Comparison of ENCODE assay signal across 25 cellular contexts in the genomic region with DNA sequence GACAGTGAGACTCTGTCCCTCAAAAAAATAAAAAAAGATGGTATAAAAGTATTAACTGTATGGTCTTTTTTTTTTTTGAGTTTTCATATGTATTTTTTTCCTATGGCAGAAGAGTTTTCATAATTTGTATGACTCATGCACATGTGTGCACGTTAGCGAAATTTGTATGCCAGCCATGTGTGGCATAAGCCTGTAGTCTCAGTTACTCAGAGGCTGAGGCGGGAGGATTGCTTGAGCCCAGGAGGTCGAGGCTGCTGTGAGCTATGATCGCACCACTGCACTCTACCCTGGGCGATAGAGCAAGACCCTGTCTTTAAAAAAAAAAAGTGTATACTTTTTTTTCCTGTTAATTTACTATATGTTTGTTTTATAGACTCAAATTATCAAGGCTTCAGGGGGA.
DNase-seq lines count a peak whose midpoint lies in the region; ATAC-seq and TF ChIP-seq lines count a peak whose summit lies in the region.
"Had no signal": no experiment of that assay in that cellular context is flagged by ENCODE, and none has a peak within 500 bp of the region (broad histone marks: within the 10 kb centered on the region; RNA-seq: fewer than 3 reads in every experiment).

No MANE protein-coding gene starts in this region.

- no peak overlapping the region for H3K27ac Mint-ChIP-seq in stimulated activated naive CD8-positive, alpha-beta T cell treated with anti-CD3 and anti-CD28 coated beads, Interleukin-15, amount 100 ng/mL, for 72 hours
- H3K27ac Mint-ChIP-seq: activated CD4-positive, alpha-beta memory T cell treated with anti-CD3 and anti-CD28 coated beads, Interleukin-2, amount 10 ng/mL, durations not matched to agents 7 days and 5 days; IgD-negative memory B cell had no signal

- intact Hi-C loops in esophagus muscularis mucosa (cut with DNase I): no loop called here

- TF ChIP-seq CTCF in Peyer's patch (IDR thresholded peaks at IDR 0.05): no peak
- no peak for TF ChIP-seq CTCF in epithelial cell of esophagus (IDR thresholded peaks at IDR 0.05; ENCODE audit: insufficient read depth, low read depth, low read length, missing control alignments)
- no peak for TF ChIP-seq CTCF in suprapubic skin (IDR thresholded peaks at IDR 0.05)
- TF ChIP-seq CTCF in esophagus muscularis mucosa (IDR thresholded peaks at IDR 0.05): no peak
- no peak for TF ChIP-seq CTCF in coronary artery (IDR thresholded peaks at IDR 0.05)

- TF ChIP-seq EP300 in suprapubic skin (IDR thresholded peaks at IDR 0.05) (no peak), esophagus muscularis mucosa (IDR thresholded peaks at IDR 0.05) (no peak)

- H3K27ac ChIP-seq in Peyer's patch (no peak overlapping the region), suprapubic skin (no peak overlapping the region), esophagus muscularis mucosa (replicated peaks in 1 of 4) (no peak overlapping the region), coronary artery (no peak overlapping the region)
- H3K27ac ChIP-seq: brain microvascular endothelial cell, colonic mucosa, psoas muscle, stomach, upper lobe of left lung had no signal

- TF ChIP-seq POLR2A in Peyer's patch (IDR thresholded peaks at IDR 0.05) (no peak), suprapubic skin (IDR thresholded peaks at IDR 0.05) (no peak), esophagus muscularis mucosa (IDR thresholded peaks at IDR 0.05; ENCODE audit: low read depth) (no peak)

- H3K27me3 ChIP-seq in Peyer's patch: no peaks in the 10 kb centered on the region
- no peaks in the 10 kb centered on the region for H3K27me3 ChIP-seq in suprapubic skin
- H3K27me3 ChIP-seq in esophagus muscularis mucosa: no peaks in the 10 kb centered on the region
- H3K27me3 ChIP-seq: brain microvascular endothelial cell, colonic mucosa, hepatocyte, stomach, upper lobe of left lung had no signal

- no peaks in the 10 kb centered on the region for H3K27me3 Mint-ChIP-seq in stimulated activated naive CD8-positive, alpha-beta T cell treated with anti-CD3 and anti-CD28 coated beads, Interleukin-15, amount 100 ng/mL, for 72 hours
- H3K27me3 Mint-ChIP-seq: activated CD4-positive, alpha-beta memory T cell treated with anti-CD3 and anti-CD28 coated beads, Interleukin-2, amount 10 ng/mL, durations not matched to agents 7 days and 5 days; activated naive CD8-positive, alpha-beta T cell treated with anti-CD3 and anti-CD28 coated beads, Interleukin-2, amount 50 U/mL, for 24 hours; IgD-negative memory B cell had no signal

- no peak for DNase-seq in stimulated activated naive CD8-positive, alpha-beta T cell treated with anti-CD3 and anti-CD28 coated beads, Interleukin-15, Interleukin-2, amounts not matched to agents 100 U/mL and 50 U/mL, for 24 hours
- DNase-seq in stimulated activated naive CD8-positive, alpha-beta T cell treated with anti-CD3 and anti-CD28 coated beads, Interleukin-15, amount 100 ng/mL, for 72 hours: no peak
- DNase-seq in Peyer's patch: peak in 2 of 3 donors; percentile 1 to 23
- peak; percentile 48 for DNase-seq in epithelial cell of esophagus (ENCODE audit: low read depth)
- DNase-seq in suprapubic skin (ENCODE audit: low spot score in 2 of 2): peak; percentile 9 to 65
- no peak for DNase-seq in esophagus muscularis mucosa (ENCODE audit: extremely low spot score)
- no peak for DNase-seq in coronary artery (ENCODE audit: low spot score)
- no peak for DNase-seq in activated effector memory CD4-positive, alpha-beta T cell treated with anti-CD3 and anti-CD28 coated beads, Interleukin-2, amount 50 U/mL, for 16 hours
- DNase-seq: activated CD4-positive, alpha-beta memory T cell treated with anti-CD3 and anti-CD28 coated beads, Interleukin-2, amount 10 ng/mL, durations not matched to agents 7 days and 5 days; activated naive CD8-positive, alpha-beta T cell treated with anti-CD3 and anti-CD28 coated beads, Interleukin-2, amount 50 U/mL, for 24 hours; activated T-cell treated with anti-CD3 and anti-CD28 coated beads, Interleukin-2, amount 50 U/mL, for 4 hours; brain microvascular endothelial cell; colonic mucosa; MM.1S; NCI-H1694; NCI-H69; psoas muscle; SHP77; small intestine; stimulated activated CD4-positive, alpha-beta T cell treated with anti-CD3 and anti-CD28 coated beads, Interleukin-4, amount 100 ng/mL, for 1 hour; stomach; T-helper 1 cell; upper lobe of left lung had no signal

- peaks cover 34% of the 10 kb centered on the region for H3K4me1 Mint-ChIP-seq in stimulated activated naive CD8-positive, alpha-beta T cell treated with anti-CD3 and anti-CD28 coated beads, Interleukin-15, amount 100 ng/mL, for 72 hours

- WGBS in suprapubic skin: 66% methylated on average over 6 of the region's 6 CpGs
- 80% methylated on average over 6 of the region's 6 CpGs for WGBS in esophagus muscularis mucosa

- peak; percentile 57 for ATAC-seq in stimulated activated naive CD8-positive, alpha-beta T cell treated with anti-CD3 and anti-CD28 coated beads, Interleukin-15, Interleukin-2, amounts not matched to agents 100 U/mL and 50 U/mL, for 24 hours
- ATAC-seq in stimulated activated naive CD8-positive, alpha-beta T cell treated with anti-CD3 and anti-CD28 coated beads, Interleukin-15, amount 100 ng/mL, for 72 hours: no peak
- ATAC-seq: activated naive CD8-positive, alpha-beta T cell treated with anti-CD3 and anti-CD28 coated beads, Interleukin-2, amount 50 U/mL, for 24 hours; psoas muscle had no signal

- H3K4me3 Mint-ChIP-seq in stimulated activated naive CD8-positive, alpha-beta T cell treated with anti-CD3 and anti-CD28 coated beads, Interleukin-15, amount 100 ng/mL, for 72 hours: no peak overlapping the region
- H3K4me3 Mint-ChIP-seq: activated CD4-positive, alpha-beta memory T cell treated with anti-CD3 and anti-CD28 coated beads, Interleukin-2, amount 10 ng/mL, durations not matched to agents 7 days and 5 days; activated naive CD8-positive, alpha-beta T cell treated with anti-CD3 and anti-CD28 coated beads, Interleukin-2, amount 50 U/mL, for 24 hours; activated T-cell treated with anti-CD3 and anti-CD28 coated beads, Interleukin-2, amount 50 U/mL, for 4 hours; IgD-negative memory B cell had no signal

- H3K9me3 Mint-ChIP-seq in stimulated activated naive CD8-positive, alpha-beta T cell treated with anti-CD3 and anti-CD28 coated beads, Interleukin-15, amount 100 ng/mL, for 72 hours: no peaks in the 10 kb centered on the region
- H3K9me3 Mint-ChIP-seq: activated naive CD8-positive, alpha-beta T cell treated with anti-CD3 and anti-CD28 coated beads, Interleukin-2, amount 50 U/mL, for 24 hours; activated T-cell treated with anti-CD3 and anti-CD28 coated beads, Interleukin-2, amount 50 U/mL, for 4 hours; IgD-negative memory B cell had no signal

- H3K9me3 ChIP-seq in Peyer's patch: no peaks in the 10 kb centered on the region
- H3K9me3 ChIP-seq in suprapubic skin: no peaks in the 10 kb centered on the region
- no peaks in the 10 kb centered on the region for H3K9me3 ChIP-seq in esophagus muscularis mucosa
- H3K9me3 ChIP-seq: colonic mucosa, psoas muscle, stomach, upper lobe of left lung had no signal

- H3K36me3 ChIP-seq in Peyer's patch (no peaks in the 10 kb centered on the region), suprapubic skin (no peaks in the 10 kb centered on the region), esophagus muscularis mucosa (no peaks in the 10 kb centered on the region)
- H3K36me3 ChIP-seq: brain microvascular endothelial cell, colonic mucosa, stomach, upper lobe of left lung had no signal

- peaks cover 0 to 7% (median 0%) of the 10 kb centered on the region in 4 donors for H3K4me1 ChIP-seq in Peyer's patch
- peaks cover 12% of the 10 kb centered on the region for H3K4me1 ChIP-seq in suprapubic skin
- peaks cover 0 to 12% (median 7%) of the 10 kb centered on the region in 4 donors for H3K4me1 ChIP-seq in esophagus muscularis mucosa
- H3K4me1 ChIP-seq: colonic mucosa, psoas muscle had no signal

- H3K4me3 ChIP-seq in Peyer's patch (no peak overlapping the region), epithelial cell of esophagus (ENCODE audit: low read length) (no peak overlapping the region), suprapubic skin (no peak overlapping the region), esophagus muscularis mucosa (no peak overlapping the region), coronary artery (no peak overlapping the region)
- H3K4me3 ChIP-seq: colonic mucosa, hepatocyte, psoas muscle, stomach, upper lobe of left lung had no signal

Comparison
In these comparisons a context has a peak if more than half of its experiments do, and no peak if none do; other contexts are left out.
1. DNase-seq: peak in Peyer's patch (2 of 3), epithelial cell of esophagus (single experiment) and suprapubic skin (2 of 2); none in stimulated activated naive CD8-positive, alpha-beta T cell treated with anti-CD3 and anti-CD28 coated beads, Interleukin-15, Interleukin-2, amounts not matched to agents 100 U/mL and 50 U/mL, for 24 hours (single experiment), stimulated activated naive CD8-positive, alpha-beta T cell treated with anti-CD3 and anti-CD28 coated beads, Interleukin-15, amount 100 ng/mL, for 72 hours (0 of 2), esophagus muscularis mucosa (single experiment), coronary artery (single experiment) and activated effector memory CD4-positive, alpha-beta T cell treated with anti-CD3 and anti-CD28 coated beads, Interleukin-2, amount 50 U/mL, for 16 hours (single experiment).